In genomic region chr7:29929018-29929807, GRCh38 we compare ENCODE assay signal across 28 cellular contexts.
"Had no signal": no experiment of that assay in that cellular context is flagged by ENCODE, and none has a peak within 500 bp of the region (broad histone marks: within the 10 kb centered on the region; RNA-seq: fewer than 3 reads in every experiment).

No MANE protein-coding gene starts in this region.

- DNase-seq: activated CD4-positive, alpha-beta memory T cell treated with anti-CD3 and anti-CD28 coated beads, Interleukin-2, amount 10 ng/mL, durations not matched to agents 7 days and 5 days; activated CD4-positive, alpha-beta T cell treated with anti-CD3 and anti-CD28 coated beads for 1 hour; activated CD4-positive, alpha-beta T cell treated with anti-CD3 and anti-CD28 coated beads, Interleukin-2, amount 10 ng/mL, durations not matched to agents 7 days and 5 days; activated naive CD4-positive, alpha-beta T cell; activated T-cell treated with anti-CD3 and anti-CD28 coated beads, Interleukin-2, amount 50 U/mL, for 72 hours; anterior cingulate cortex; cerebellar nuclear complex; colonic mucosa; effector memory CD4-positive, alpha-beta T cell; erythroblast; head of caudate nucleus; hippocampal formation; left cardiac atrium; mammary epithelial cell; naive B cell; nucleus accumbens; psoas muscle; stimulated activated CD4-positive, alpha-beta T cell treated with anti-CD3 and anti-CD28 coated beads, Interleukin-1b, Interleukin-23, amount 100 ng/mL, for 48 hours; stimulated activated CD4-positive, alpha-beta T cell treated with anti-CD3 and anti-CD28 coated beads, Interleukin-4, amount 100 ng/mL, for 4 hours; stimulated activated naive CD4-positive, alpha-beta T cell; T-helper 17 cell; T1000; WERI-Rb-1 had no signal

- H3K4me1 Mint-ChIP-seq: activated CD4-positive, alpha-beta memory T cell treated with anti-CD3 and anti-CD28 coated beads, Interleukin-2, amount 10 ng/mL, durations not matched to agents 7 days and 5 days; activated CD4-positive, alpha-beta T cell treated with anti-CD3 and anti-CD28 coated beads, Interleukin-2, amount 10 ng/mL, durations not matched to agents 7 days and 5 days; naive B cell; T-helper 17 cell had no signal

- H3K36me3 Mint-ChIP-seq: activated naive CD8-positive, alpha-beta T cell had no signal

- H3K27ac Mint-ChIP-seq: activated CD4-positive, alpha-beta memory T cell treated with anti-CD3 and anti-CD28 coated beads, Interleukin-2, amount 10 ng/mL, durations not matched to agents 7 days and 5 days; activated CD4-positive, alpha-beta T cell treated with anti-CD3 and anti-CD28 coated beads, Interleukin-2, amount 10 ng/mL, durations not matched to agents 7 days and 5 days; activated naive CD8-positive, alpha-beta T cell; activated T-cell treated with anti-CD3 and anti-CD28 coated beads, Interleukin-2, amount 50 U/mL, for 72 hours; T-helper 17 cell had no signal

- H3K27me3 Mint-ChIP-seq: activated CD4-positive, alpha-beta T cell treated with anti-CD3 and anti-CD28 coated beads, Interleukin-2, amount 10 ng/mL, durations not matched to agents 7 days and 5 days; activated naive CD8-positive, alpha-beta T cell; naive B cell had no signal

- H3K36me3 ChIP-seq: colonic mucosa had no signal

- H3K4me3 ChIP-seq: colonic mucosa, psoas muscle, smooth muscle cell, suprapubic skin, tibial nerve had no signal

- H3K4me3 Mint-ChIP-seq: activated CD4-positive, alpha-beta memory T cell treated with anti-CD3 and anti-CD28 coated beads, Interleukin-2, amount 10 ng/mL, durations not matched to agents 7 days and 5 days; activated CD4-positive, alpha-beta T cell treated with anti-CD3 and anti-CD28 coated beads, Interleukin-2, amount 10 ng/mL, durations not matched to agents 7 days and 5 days; activated naive CD8-positive, alpha-beta T cell; activated T-cell treated with anti-CD3 and anti-CD28 coated beads, Interleukin-2, amount 50 U/mL, for 72 hours; T-helper 17 cell had no signal

- H3K9me3 Mint-ChIP-seq: activated CD4-positive, alpha-beta memory T cell treated with anti-CD3 and anti-CD28 coated beads, Interleukin-2, amount 10 ng/mL, durations not matched to agents 7 days and 5 days; activated CD4-positive, alpha-beta T cell treated with anti-CD3 and anti-CD28 coated beads, Interleukin-2, amount 10 ng/mL, durations not matched to agents 7 days and 5 days; activated T-cell treated with anti-CD3 and anti-CD28 coated beads, Interleukin-2, amount 50 U/mL, for 72 hours; naive B cell had no signal

- ATAC-seq: activated T-cell treated with anti-CD3 and anti-CD28 coated beads, Interleukin-2, amount 50 U/mL, for 72 hours; left cardiac atrium; psoas muscle; T-helper 17 cell had no signal

- H3K4me1 ChIP-seq: colonic mucosa, parathyroid adenoma, psoas muscle, suprapubic skin had no signal

- H3K9me3 ChIP-seq: colonic mucosa, psoas muscle, suprapubic skin, tibial nerve had no signal

- H3K27ac ChIP-seq: colonic mucosa, parathyroid adenoma, psoas muscle, suprapubic skin, WERI-Rb-1 had no signal
